ENCODE assay signal across 24 cellular contexts in the genomic region with DNA sequence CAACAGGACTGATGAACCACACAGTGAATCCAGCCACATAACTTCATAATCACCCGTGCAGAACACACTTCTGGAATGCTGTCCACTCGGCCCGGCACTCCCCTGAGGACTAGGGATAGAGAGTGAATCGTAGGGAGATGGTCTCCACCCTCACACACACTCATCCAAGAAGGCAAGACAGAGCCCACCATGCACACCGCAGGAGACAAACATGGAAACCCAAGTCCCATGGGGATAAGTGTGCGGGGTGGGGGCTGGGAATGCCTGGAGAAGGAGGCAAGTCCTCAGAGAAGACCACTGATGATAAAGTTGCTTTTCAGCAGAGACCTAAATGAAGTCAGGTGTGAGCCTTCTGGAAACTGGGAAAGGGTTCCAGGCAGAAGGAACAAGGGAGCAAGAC.
"Had no signal": no experiment of that assay in that cellular context is flagged by ENCODE, and none has a peak within 500 bp of the region (broad histone marks: within the 10 kb centered on the region; RNA-seq: fewer than 3 reads in every experiment).

No MANE protein-coding gene starts in this region.

- H3K4me3 Mint-ChIP-seq: dendritic cell treated with granulocyte-macrophage colony-stimulating factor and Interleukin-4, amounts not matched to agents 40 ng/mL and 50 ng/mL, for 4 days; effector memory CD8-positive, alpha-beta T cell; endodermal cell had no signal

- H3K36me3 ChIP-seq: colonic mucosa, esophagus squamous epithelium, gastrocnemius medialis, gastroesophageal sphincter, heart left ventricle, heart right ventricle had no signal

- H3K27me3 Mint-ChIP-seq: dendritic cell treated with granulocyte-macrophage colony-stimulating factor and Interleukin-4, amounts not matched to agents 40 ng/mL and 50 ng/mL, for 4 days had no signal

- H3K4me3 ChIP-seq: colonic mucosa, coronary artery, dorsolateral prefrontal cortex, esophagus squamous epithelium, gastrocnemius medialis, gastroesophageal sphincter, heart left ventricle, heart right ventricle had no signal

- H3K9me3 ChIP-seq: colonic mucosa, esophagus squamous epithelium, gastrocnemius medialis, gastroesophageal sphincter, heart left ventricle, heart right ventricle had no signal

- H3K4me1 ChIP-seq: colonic mucosa, esophagus squamous epithelium, foreskin keratinocyte, gastrocnemius medialis, gastroesophageal sphincter, heart left ventricle, heart right ventricle had no signal

- H3K27me3 ChIP-seq: colonic mucosa, dorsolateral prefrontal cortex, esophagus squamous epithelium, foreskin keratinocyte, gastrocnemius medialis, gastroesophageal sphincter, heart left ventricle, heart right ventricle had no signal

- DNase-seq: colonic mucosa; cortex of kidney; dermis blood vessel endothelial cell; dorsolateral prefrontal cortex; effector CD4-positive, alpha-beta T cell; effector CD8-positive, alpha-beta T cell; effector memory CD4-positive, alpha-beta T cell; effector memory CD8-positive, alpha-beta T cell; endodermal cell; erythroblast; esophagus squamous epithelium; foreskin fibroblast; foreskin keratinocyte; foreskin melanocyte; gastrocnemius medialis; glutamatergic neuron; head of caudate nucleus; heart left ventricle; heart right ventricle had no signal

- H3K27ac Mint-ChIP-seq: dendritic cell treated with granulocyte-macrophage colony-stimulating factor and Interleukin-4, amounts not matched to agents 40 ng/mL and 50 ng/mL, for 4 days; effector memory CD8-positive, alpha-beta T cell; endodermal cell had no signal

- H3K27ac ChIP-seq: colonic mucosa, coronary artery, dorsolateral prefrontal cortex, epithelial cell of prostate, esophagus squamous epithelium, foreskin keratinocyte, gastrocnemius medialis, gastroesophageal sphincter, heart left ventricle, heart right ventricle had no signal

- H3K9me3 Mint-ChIP-seq: effector memory CD8-positive, alpha-beta T cell; endodermal cell had no signal

- ATAC-seq: effector memory CD8-positive, alpha-beta T cell; esophagus mucosa; foreskin keratinocyte; gastrocnemius medialis; gastroesophageal sphincter; heart left ventricle; heart right ventricle had no signal
